In genomic region chr22:50236731-50237409, GRCh38 we compare ENCODE assay signal across 10 cellular contexts. TPM values are rescaled to one million over a fixed set of nuclear protein-coding genes. Genes with fewer than 3 reads are reported as not detected.
DNase-seq lines count a peak whose midpoint lies in the region; ATAC-seq, FAIRE-seq and TF ChIP-seq lines count a peak whose summit lies in the region.
"Had no signal": no experiment of that assay in that cellular context is flagged by ENCODE, and none has a peak within 500 bp of the region (broad histone marks: within the 10 kb centered on the region; RNA-seq: fewer than 3 reads in every experiment).

No MANE protein-coding gene starts in this region.

- no peak overlapping the region for H2AK5ac ChIP-seq in IMR-90 (ENCODE audit: low read depth, low read length)

- H4K91ac ChIP-seq in IMR-90 (ENCODE audit: insufficient read depth, low read depth, low read length) = no peak overlapping the region

- H3K9me3 ChIP-seq in IMR-90 (ENCODE audit: control insufficient read depth, insufficient read depth, low read length) = no peaks in the 10 kb centered on the region
- H3K9me3 ChIP-seq in GM12878 (replicated peaks; ENCODE audit: control insufficient read depth, insufficient read depth, low read length) = no peaks in the 10 kb centered on the region
- no peaks in the 10 kb centered on the region for H3K9me3 ChIP-seq in heart left ventricle
- H3K9me3 ChIP-seq: suprapubic skin had no signal

- peak; percentile 31 for TF ChIP-seq RAD21 in IMR-90 (IDR thresholded peaks at IDR 0.05; ENCODE audit: low read length)
- TF ChIP-seq RAD21 in GM12878 (IDR thresholded peaks at IDR 0.05; ENCODE audit: insufficient read depth, low read depth, low read length) = peak; percentile 33

- H2AK9ac ChIP-seq in IMR-90 (replicated peaks; ENCODE audit: low read depth, low read length, poor library complexity) = peak overlapping the region; percentile 65

- H3K27ac ChIP-seq in IMR-90 (ENCODE audit: insufficient read depth, low read length) = no peak overlapping the region
- H3K27ac ChIP-seq in GM12878 (ENCODE audit: control insufficient read depth, insufficient read depth) = no peak overlapping the region
- no peak overlapping the region for H3K27ac ChIP-seq in heart left ventricle
- H3K27ac ChIP-seq: suprapubic skin had no signal

- SMC1A ChIA-PET in GM12878 (lab: Charles Lee; ENCODE audit: uncharacterized antibody, unreplicated experiment) = interaction anchor here (1.1 to 1.6 kb wide), 3 partner anchors 15 to 105 kb away, joined by 3 to 5 read pairs (median 4); no protein-coding TSS in a partner anchor

- peak overlapping the region; percentile 6; the same call in 1 of the 2 replicates for H3K56ac ChIP-seq in IMR-90 (ENCODE audit: extremely low read depth, insufficient read depth, low read length)

- H3K36me3 Mint-ChIP-seq in mesothelial cell of epicardium = peaks cover 13% of the 10 kb centered on the region

- no peak overlapping the region for H3K9ac ChIP-seq in IMR-90 (ENCODE audit: low read depth, low read length)
- H3K9ac ChIP-seq in GM12878 (ENCODE audit: control insufficient read depth, insufficient read depth, low read length) = no peak overlapping the region

- H3K4me1 ChIP-seq in IMR-90 (ENCODE audit: control insufficient read depth, insufficient read depth, low read length) (no peaks in the 10 kb centered on the region), GM12878 (ENCODE audit: control insufficient read depth, insufficient read depth, low read length) (no peaks in the 10 kb centered on the region), heart left ventricle (peaks cover 0 to 15% (median 12%) of the 10 kb centered on the region in 12 donors)

- in situ Hi-C loops in IMR-90 (cut with MboI; ENCODE audit: low sequenced_read_pairs) (no loop called here), GM12878 (cut with MboI) (no loop called here)

- H3K36me3 ChIP-seq in IMR-90 (ENCODE audit: control insufficient read depth, insufficient read depth, low read length) = peaks cover 34% of the 10 kb centered on the region
- H3K36me3 ChIP-seq in GM12878 (ENCODE audit: control insufficient read depth in 2 of 2, insufficient read depth in 2 of 2, low read length in 1 of 2) = peaks cover 3 to 14% of the 10 kb centered on the region in 2 experiments; a peak in 2 of 4 replicates
- H3K36me3 ChIP-seq in heart left ventricle = peaks cover 0 to 52% (median 41%) of the 10 kb centered on the region in 9 donors

- dilution Hi-C loops in IMR-90 (cut with HindIII; ENCODE audit: low sequenced_read_pairs, unreplicated experiment) = no loop called here

- TF ChIP-seq CTCF in IMR-90 (conservative IDR thresholded peaks at IDR 0.05; ENCODE audit: low read depth, low read length) = peak; percentile 45
- TF ChIP-seq CTCF in GM12878 (IDR thresholded peaks at IDR 0.05 in 2 of 3, conservative IDR thresholded peaks at IDR 0.05 in 1 of 3; ENCODE audit: control insufficient read depth in 2 of 3, extremely low read depth in 1 of 3, insufficient read depth in 1 of 3, low read depth in 3 of 3, low read length in 3 of 3) = peak; percentile 40 to 54 (median 44)
- TF ChIP-seq CTCF in mesothelial cell of epicardium (IDR thresholded peaks at IDR 0.05; ENCODE audit: unreplicated experiment) = peak; percentile 74
- TF ChIP-seq CTCF in heart left ventricle (IDR thresholded peaks at IDR 0.05) = peak in 5 of 12 donors; percentile 16 to 20 (median 19)

- peaks cover 25% of the 10 kb centered on the region for H3K79me2 ChIP-seq in GM12878 (ENCODE audit: control insufficient read depth, insufficient read depth, low read length)

- TF ChIP-seq POLR2A in IMR-90 (IDR thresholded peaks at IDR 0.05; ENCODE audit: low read depth, low read length) (no peak), GM12878 (IDR thresholded peaks at IDR 0.05; ENCODE audit: low read depth, low read length) (no peak), heart left ventricle (IDR thresholded peaks at IDR 0.05) (no peak)

- no peak overlapping the region for H3K4me3 ChIP-seq in IMR-90 (ENCODE audit: insufficient read depth, low read depth, low read length)
- H3K4me3 ChIP-seq in GM12878 = no peak overlapping the region
- H3K4me3 ChIP-seq in heart left ventricle = no peak overlapping the region
- H3K4me3 ChIP-seq: suprapubic skin had no signal

- no peak overlapping the region for H2BK120ac ChIP-seq in IMR-90 (ENCODE audit: low read depth, low read length)

- ATAC-seq in IMR-90 (ENCODE audit: low read depth) = peak; percentile 31
- peak; percentile 72 for ATAC-seq in GM12878
- ATAC-seq in GM18868 (IDR thresholded peaks at IDR 0.05; ENCODE audit: unreplicated experiment) = no peak
- ATAC-seq in heart left ventricle = no peak
- no peak for ATAC-seq in GM21526 (IDR thresholded peaks at IDR 0.05; ENCODE audit: low FRiP score, unreplicated experiment)

- H4K8ac ChIP-seq in IMR-90 (ENCODE audit: low read depth in 2 of 2, low read length in 2 of 2) = no peak overlapping the region

- H3K9me3 Mint-ChIP-seq in mesothelial cell of epicardium = no peaks in the 10 kb centered on the region

- POLR2A ChIA-PET in IMR-90 (lab: Charles Lee; ENCODE audit: unreplicated experiment) = no interaction called here
- POLR2A ChIA-PET in GM12878 (lab: Charles Lee) = interaction anchor here (0.5 kb wide), 1 partner anchor 100 kb away, joined by 3 read pairs; no protein-coding TSS in a partner anchor

- no peak overlapping the region for H2BK15ac ChIP-seq in IMR-90 (ENCODE audit: low read depth, low read length)

- H4K20me1 ChIP-seq in IMR-90 (ENCODE audit: insufficient read depth, low read length) (peaks cover 57% of the 10 kb centered on the region), GM12878 (ENCODE audit: control insufficient read depth, insufficient read depth) (no peaks in the 10 kb centered on the region)

- H2BK20ac ChIP-seq in IMR-90 (ENCODE audit: low read depth, low read length) = no peak overlapping the region

- H2AFZ ChIP-seq in IMR-90 (replicated peaks; ENCODE audit: low read length, poor library complexity) = peak overlapping the region; percentile 2
- H2AFZ ChIP-seq in GM12878 (ENCODE audit: control insufficient read depth, low read depth, low read length) = no peak overlapping the region

- no peak overlapping the region for H3K27ac Mint-ChIP-seq in mesothelial cell of epicardium

- H2BK5ac ChIP-seq in IMR-90 (ENCODE audit: low read depth, low read length, poor library complexity, severe bottlenecking) = no peak overlapping the region

- H3K18ac ChIP-seq in IMR-90 (ENCODE audit: low read depth, low read length) = no peak overlapping the region

- peaks cover 14% of the 10 kb centered on the region for H3K9me1 ChIP-seq in IMR-90 (ENCODE audit: insufficient read depth, low read length)

- H3K23ac ChIP-seq in IMR-90 (ENCODE audit: low read depth, low read length) = no peak overlapping the region

- FAIRE-seq in GM12878 (lab: Jason Lieb, UNC) = no peak

- no peak overlapping the region for H3K4ac ChIP-seq in IMR-90 (ENCODE audit: low read depth, low read length)

- H3K27me3 Mint-ChIP-seq in mesothelial cell of epicardium (ENCODE audit: low read depth) = no peaks in the 10 kb centered on the region

- no peak overlapping the region for H4K5ac ChIP-seq in IMR-90 (ENCODE audit: low read depth, low read length)

- RAD21 ChIA-PET in GM12878 (lab: Charles Lee; ENCODE audit: unreplicated experiment) = interaction anchor here (0.6 kb wide), 1 partner anchor 306 kb away, joined by 3 read pairs; no protein-coding TSS in a partner anchor

- peaks cover 19 to 67% of the 10 kb centered on the region in 2 experiments for H3K79me1 ChIP-seq in IMR-90 (ENCODE audit: low read depth in 1 of 2, low read length in 2 of 2)

- no peak overlapping the region for H3K14ac ChIP-seq in IMR-90 (replicated peaks; ENCODE audit: low read depth, low read length)

- intact Hi-C loops in IMR-90 (cut with micrococcal nuclease) (no loop called here), GM12878 (cut with micrococcal nuclease; ENCODE audit: unreplicated experiment) (no loop called here), heart left ventricle (cut with DNase I) (no loop called here)

- no peak overlapping the region for H3K4me3 Mint-ChIP-seq in mesothelial cell of epicardium

- peak; percentile 38 for DNase-seq in DMS53 (lab: John Stamatoyannopoulos, UW)
- no peak for DNase-seq in DMS53 treated with DMSO at 0.1 percent for 48 hours (lab: John Stamatoyannopoulos, UW; ENCODE audit: unreplicated experiment)
- peak; percentile 17 for DNase-seq in IMR-90
- no peak for DNase-seq in GM12878 (ENCODE audit: low read depth, low spot score)
- no peak for DNase-seq in mesothelial cell of epicardium (ENCODE audit: low spot score in 2 of 2, unreplicated experiment in 2 of 2)
- DNase-seq in heart left ventricle = no peak
- DNase-seq: occipital lobe had no signal

- H3K27me3 ChIP-seq in IMR-90 (ENCODE audit: control insufficient read depth, insufficient read depth, low read length) (no peaks in the 10 kb centered on the region), GM12878 (replicated peaks in 1 of 2; ENCODE audit: control insufficient read depth in 2 of 2, insufficient read depth in 2 of 2, low read length in 1 of 2) (no peaks in the 10 kb centered on the region), heart left ventricle (no peaks in the 10 kb centered on the region)
- H3K27me3 ChIP-seq: suprapubic skin had no signal

- H3K4me2 ChIP-seq in IMR-90 (ENCODE audit: low read depth, low read length) (no peak overlapping the region), GM12878 (ENCODE audit: control insufficient read depth, insufficient read depth) (no peak overlapping the region)

- CTCF ChIA-PET in IMR-90 (lab: Yijun Ruan, JAX) (interaction anchor here (1.3 kb wide), 1 partner anchor 105 kb away, joined by 3 read pairs; no protein-coding TSS in a partner anchor), GM12878 (lab: Yijun Ruan, JAX) (interaction anchor here (0.7 to 2.0 kb wide), 6 partner anchors 9 to 469 kb away, joined by 3 to 8 read pairs (median 4); no protein-coding TSS in a partner anchor)

- 72% methylated on average over 5 of the region's 11 CpGs; no CpG with 5 or more reads in 1 of the 2 experiments for WGBS in IMR-90 (ENCODE audit: extremely low coverage in 2 of 2, insufficient read length in 1 of 2), 2 experiments
- 69% methylated on average over 11 of the region's 11 CpGs for WGBS in GM12878 (ENCODE audit: insufficient coverage, insufficient replicate concordance, low lambda C conversion rate, missing lambda C conversion rate)
- 69 to 82% (median 76%) methylated on average over 6 to 11 of the region's 11 CpGs for WGBS in heart left ventricle, 4 donors

- no peak for TF ChIP-seq EP300 in GM12878 (IDR thresholded peaks at IDR 0.05; ENCODE audit: borderline replicate concordance in 1 of 2, control insufficient read depth in 1 of 2, low read depth in 2 of 2, low read length in 2 of 2)

- BruUV-seq in IMR-90 (replicated peaks; lab: Mats Ljungman, UMichigan) = no TSS peak
- no TSS peak for BruUV-seq in GM12878 (replicated peaks; lab: Mats Ljungman, UMichigan)

- H3K4me1 Mint-ChIP-seq in mesothelial cell of epicardium = peaks cover 9% of the 10 kb centered on the region

RNA-seq across cellular contexts. Expression of gene TUBGCP6, which starts 8.0 kb away (rescaled TPM):
- total RNA-seq in IMR-90 (2012; rRNA removed) (10.0 and 10.8 TPM in 2 replicates), GM12878 (2014; rRNA removed) (29.8 and 31.1 TPM in 2 replicates), GM12878 (2014; rRNA removed; fragmentation: Illumina TruSeq; extraction: Trizol) (9.7 and 10.4 TPM in 2 replicates), GM12878 (2021) (33.3 and 41.4 TPM in 2 replicates), mesothelial cell of epicardium (64.1 to 65.9 TPM (median 65.3 TPM) in 3 replicates), heart left ventricle (10 to 100 TPM; 14.1 to 28.8 (median 18.1) TPM)
- polyA plus RNA-seq in IMR-90 (2012; rRNA removed) (28.6 and 30.9 TPM in 2 replicates), GM12878 (2011; rRNA removed) (7.7 and 16.1 TPM in 2 replicates), GM12878 (2014; fragmentation: Illumina TruSeq; extraction: Trizol) (5.7 and 9.6 TPM in 2 replicates), GM12878 (2014; fragmentation: Nextera tagmentation; extraction: Ambion mirVana) (1 to 10 TPM in 1 of 2 experiments, under 1 TPM in 1; 0.74 to 2.0 TPM), GM12878 (2014; rRNA removed) (35.5 and 42.2 TPM in 2 replicates), GM12878 (2016; fragmentation: Nextera tagmentation; extraction: Ambion mirVana) (10 to 100 TPM; 22.8 to 23.0 TPM), heart left ventricle (10 to 100 TPM; 11.6 to 17.7 TPM)
- 7.5 and 13.6 TPM in 2 replicates for polyA plus RNA-seq in IMR-90 (2012; cell fraction: cytosol; rRNA removed)
- 185 and 466 TPM in 2 replicates for polyA plus RNA-seq in IMR-90 (2012; cell fraction: nucleus; rRNA removed; ENCODE audit: low replicate concordance)
- total RNA-seq in GM12878 (2013; cell fraction: nucleolus; rRNA removed) = 117 and 138 TPM in 2 replicates
- polyA plus RNA-seq in GM12878 (2011; ENCODE audit: low read depth) = 14.9 TPM
- 16.2 and 26.4 TPM in 2 replicates for polyA plus RNA-seq in GM12878 (2011; cell fraction: cytosol; rRNA removed)
- polyA plus RNA-seq in GM12878 (2011; cell fraction: nucleus; rRNA removed) = 370 and 394 TPM in 2 replicates
- 31.4 and 32.3 TPM in 2 replicates for polyA plus RNA-seq in GM12878 (2012)
- 13.4 and 15.0 TPM in 2 replicates for polyA minus RNA-seq in GM12878 (2011; rRNA and poly(A)+ RNA removed)
- polyA minus RNA-seq in GM12878 (2011; cell fraction: cytosol; rRNA and poly(A)+ RNA removed) = 10.2 and 10.4 TPM in 2 replicates
- 32.4 and 44.1 TPM in 2 replicates for polyA minus RNA-seq in GM12878 (2011; cell fraction: nucleus; rRNA and poly(A)+ RNA removed)

RNA-seq across cellular contexts. Expression of gene HDAC10, which starts 14.2 kb away (rescaled TPM):
- total RNA-seq in IMR-90 (2012; rRNA removed) (3.6 and 3.9 TPM in 2 replicates), GM12878 (2014; rRNA removed) (13.8 and 20.5 TPM in 2 replicates), GM12878 (2014; rRNA removed; fragmentation: Illumina TruSeq; extraction: Trizol) (3.9 and 5.1 TPM in 2 replicates), GM12878 (2021) (42.4 and 48.6 TPM in 2 replicates), mesothelial cell of epicardium (77.6 to 81.3 TPM (median 79.5 TPM) in 3 replicates), heart left ventricle (10 to 100 TPM in 6 of 9 donors, 1 to 10 TPM in 3; 6.8 to 22.4 (median 10.9) TPM)
- polyA plus RNA-seq in IMR-90 (2012; rRNA removed) (35.2 and 35.7 TPM in 2 replicates), GM12878 (2011; rRNA removed) (4.4 and 7.9 TPM in 2 replicates), GM12878 (2014; fragmentation: Illumina TruSeq; extraction: Trizol) (1.2 and 4.3 TPM in 2 replicates), GM12878 (2014; fragmentation: Nextera tagmentation; extraction: Ambion mirVana) (under 1 TPM; 0.26 to 0.51 TPM), GM12878 (2014; rRNA removed) (42.3 and 51.7 TPM in 2 replicates), GM12878 (2016; fragmentation: Nextera tagmentation; extraction: Ambion mirVana) (1 to 10 TPM; 4.5 to 5.0 TPM), heart left ventricle (1 to 10 TPM; 6.2 to 10.0 TPM)
- polyA plus RNA-seq in IMR-90 (2012; cell fraction: cytosol; rRNA removed) = 18.7 and 22.6 TPM in 2 replicates
- 264 and 926 TPM in 2 replicates for polyA plus RNA-seq in IMR-90 (2012; cell fraction: nucleus; rRNA removed; ENCODE audit: low replicate concordance)
- total RNA-seq in GM12878 (2013; cell fraction: nucleolus; rRNA removed) = 111 and 138 TPM in 2 replicates
- 19.5 TPM for polyA plus RNA-seq in GM12878 (2011; ENCODE audit: low read depth)
- 6.1 and 11.1 TPM in 2 replicates for polyA plus RNA-seq in GM12878 (2011; cell fraction: cytosol; rRNA removed)
- 298 and 323 TPM in 2 replicates for polyA plus RNA-seq in GM12878 (2011; cell fraction: nucleus; rRNA removed)
- 62.3 and 69.8 TPM in 2 replicates for polyA plus RNA-seq in GM12878 (2012)
- polyA minus RNA-seq in GM12878 (2011; rRNA and poly(A)+ RNA removed) = 9.3 and 15.4 TPM in 2 replicates
- 11.4 and 11.5 TPM in 2 replicates for polyA minus RNA-seq in GM12878 (2011; cell fraction: cytosol; rRNA and poly(A)+ RNA removed)
- polyA minus RNA-seq in GM12878 (2011; cell fraction: nucleus; rRNA and poly(A)+ RNA removed) = 51.5 and 73.5 TPM in 2 replicates

RNA-seq across cellular contexts. Expression of gene MAPK12, which starts 24.6 kb away (rescaled TPM):
- total RNA-seq in IMR-90 (2012; rRNA removed) (35.6 and 41.0 TPM in 2 replicates), GM12878 (2014; rRNA removed) (22.8 and 23.0 TPM in 2 replicates), GM12878 (2014; rRNA removed; fragmentation: Illumina TruSeq; extraction: Trizol) (14.5 and 16.5 TPM in 2 replicates), GM12878 (2021) (34.0 and 38.9 TPM in 2 replicates), mesothelial cell of epicardium (55.6 to 63.3 TPM (median 57.2 TPM) in 3 replicates), heart left ventricle (10 to 100 TPM; 12.2 to 18.0 (median 15.5) TPM)
- polyA plus RNA-seq in IMR-90 (2012; rRNA removed) (56.3 and 59.9 TPM in 2 replicates), GM12878 (2011; rRNA removed) (7.5 and 16.1 TPM in 2 replicates), GM12878 (2014; fragmentation: Illumina TruSeq; extraction: Trizol) (3.6 and 16.1 TPM in 2 replicates), GM12878 (2014; fragmentation: Nextera tagmentation; extraction: Ambion mirVana) (1 to 10 TPM; 1.1 to 3.8 TPM), GM12878 (2014; rRNA removed) (32.0 and 33.2 TPM in 2 replicates), GM12878 (2016; fragmentation: Nextera tagmentation; extraction: Ambion mirVana) (10 to 100 TPM in 1 of 2 experiments, 1 to 10 TPM in 1; 9.5 to 17.1 TPM), heart left ventricle (10 to 100 TPM; 11.6 to 17.9 TPM)
- 42.8 and 49.5 TPM in 2 replicates for polyA plus RNA-seq in IMR-90 (2012; cell fraction: cytosol; rRNA removed)
- 269 and 452 TPM in 2 replicates for polyA plus RNA-seq in IMR-90 (2012; cell fraction: nucleus; rRNA removed; ENCODE audit: low replicate concordance)
- total RNA-seq in GM12878 (2013; cell fraction: nucleolus; rRNA removed) = 54.9 and 65.7 TPM in 2 replicates
- 6.8 TPM for polyA plus RNA-seq in GM12878 (2011; ENCODE audit: low read depth)
- 22.6 and 27.5 TPM in 2 replicates for polyA plus RNA-seq in GM12878 (2011; cell fraction: cytosol; rRNA removed)
- polyA plus RNA-seq in GM12878 (2011; cell fraction: nucleus; rRNA removed) = 130 and 145 TPM in 2 replicates
- polyA plus RNA-seq in GM12878 (2012) = 15.0 and 21.3 TPM in 2 replicates
- 12.6 and 18.3 TPM in 2 replicates for polyA minus RNA-seq in GM12878 (2011; rRNA and poly(A)+ RNA removed)
- polyA minus RNA-seq in GM12878 (2011; cell fraction: cytosol; rRNA and poly(A)+ RNA removed) = 7.8 and 10.4 TPM in 2 replicates
- 25.1 and 35.3 TPM in 2 replicates for polyA minus RNA-seq in GM12878 (2011; cell fraction: nucleus; rRNA and poly(A)+ RNA removed)

RNA-seq across cellular contexts. Expression of gene MAPK11, which starts 33.3 kb away (rescaled TPM):
- total RNA-seq in IMR-90 (2012; rRNA removed) = 7.5 and 8.1 TPM in 2 replicates
- 14.4 and 16.6 TPM in 2 replicates for polyA plus RNA-seq in IMR-90 (2012; rRNA removed)
- 11.1 and 14.2 TPM in 2 replicates for polyA plus RNA-seq in IMR-90 (2012; cell fraction: cytosol; rRNA removed)
- 42.0 and 90.5 TPM in 2 replicates for polyA plus RNA-seq in IMR-90 (2012; cell fraction: nucleus; rRNA removed; ENCODE audit: low replicate concordance)
- 5.1 and 5.8 TPM in 2 replicates for total RNA-seq in GM12878 (2013; cell fraction: nucleolus; rRNA removed)
- total RNA-seq in GM12878 (2014; rRNA removed) = 9.4 and 10.0 TPM in 2 replicates
- total RNA-seq in GM12878 (2014; rRNA removed; fragmentation: Illumina TruSeq; extraction: Trizol) = 3.8 and 4.0 TPM in 2 replicates
- 10.8 and 12.8 TPM in 2 replicates for total RNA-seq in GM12878 (2021)
- polyA plus RNA-seq in GM12878 (2011; ENCODE audit: low read depth) = 2.6 TPM
- 2.5 and 6.2 TPM in 2 replicates for polyA plus RNA-seq in GM12878 (2011; rRNA removed)
- 5.7 and 9.1 TPM in 2 replicates for polyA plus RNA-seq in GM12878 (2011; cell fraction: cytosol; rRNA removed)
- 33.9 and 40.9 TPM in 2 replicates for polyA plus RNA-seq in GM12878 (2011; cell fraction: nucleus; rRNA removed)
- polyA plus RNA-seq in GM12878 (2012) = 6.6 and 7.4 TPM in 2 replicates
- polyA plus RNA-seq in GM12878 (2014; fragmentation: Illumina TruSeq; extraction: Trizol) = 1.4 and 3.7 TPM in 2 replicates
- polyA plus RNA-seq in GM12878 (2014; fragmentation: Nextera tagmentation; extraction: Ambion mirVana) = under 1 TPM; 0.05 to 0.16 TPM
- polyA plus RNA-seq in GM12878 (2014; rRNA removed) = 11.6 and 14.0 TPM in 2 replicates
- polyA plus RNA-seq in GM12878 (2016; fragmentation: Nextera tagmentation; extraction: Ambion mirVana) = under 1 TPM; 0.44 to 0.58 TPM
- 3.4 and 6.0 TPM in 2 replicates for polyA minus RNA-seq in GM12878 (2011; rRNA and poly(A)+ RNA removed)
- 2.1 and 3.0 TPM in 2 replicates for polyA minus RNA-seq in GM12878 (2011; cell fraction: cytosol; rRNA and poly(A)+ RNA removed)
- polyA minus RNA-seq in GM12878 (2011; cell fraction: nucleus; rRNA and poly(A)+ RNA removed) = 2.9 and 3.2 TPM in 2 replicates
- 5.9 to 8.4 TPM (median 8.3 TPM) in 3 replicates for total RNA-seq in mesothelial cell of epicardium
- 10 to 100 TPM in 1 of 9 donors, 1 to 10 TPM in 8; 5.0 to 12.1 (median 7.0) TPM for total RNA-seq in heart left ventricle
- 1 to 10 TPM; 7.8 to 9.9 TPM for polyA plus RNA-seq in heart left ventricle

RNA-seq across cellular contexts. Expression of gene SELENOO, which starts 36.1 kb away (rescaled TPM):
- total RNA-seq in IMR-90 (2012; rRNA removed) (10.3 and 10.4 TPM in 2 replicates), GM12878 (2014; rRNA removed) (19.8 and 23.3 TPM in 2 replicates), GM12878 (2014; rRNA removed; fragmentation: Illumina TruSeq; extraction: Trizol) (4.1 and 4.3 TPM in 2 replicates), GM12878 (2021) (18.1 and 21.7 TPM in 2 replicates), mesothelial cell of epicardium (25.5 to 28.3 TPM (median 26.9 TPM) in 3 replicates), heart left ventricle (10 to 100 TPM; 10.4 to 23.8 (median 12.8) TPM)
- polyA plus RNA-seq in IMR-90 (2012; rRNA removed) (21.4 and 22.9 TPM in 2 replicates), GM12878 (2011; rRNA removed) (3.2 and 7.6 TPM in 2 replicates), GM12878 (2014; fragmentation: Illumina TruSeq; extraction: Trizol) (0.16 and 2.4 TPM in 2 replicates), GM12878 (2014; fragmentation: Nextera tagmentation; extraction: Ambion mirVana) (1 to 10 TPM in 1 of 2 experiments, under 1 TPM in 1; 0.42 to 1.4 TPM), GM12878 (2014; rRNA removed) (20.3 and 28.2 TPM in 2 replicates), GM12878 (2016; fragmentation: Nextera tagmentation; extraction: Ambion mirVana) (1 to 10 TPM; 2.1 to 2.3 TPM), heart left ventricle (10 to 100 TPM; 16.0 to 20.4 TPM)
- polyA plus RNA-seq in IMR-90 (2012; cell fraction: cytosol; rRNA removed) = 16.7 and 25.0 TPM in 2 replicates
- polyA plus RNA-seq in IMR-90 (2012; cell fraction: nucleus; rRNA removed; ENCODE audit: low replicate concordance) = 94.1 and 274 TPM in 2 replicates
- 8.6 and 12.9 TPM in 2 replicates for total RNA-seq in GM12878 (2013; cell fraction: nucleolus; rRNA removed)
- 4.5 TPM for polyA plus RNA-seq in GM12878 (2011; ENCODE audit: low read depth)
- polyA plus RNA-seq in GM12878 (2011; cell fraction: cytosol; rRNA removed) = 13.6 and 22.1 TPM in 2 replicates
- polyA plus RNA-seq in GM12878 (2011; cell fraction: nucleus; rRNA removed) = 54.5 and 73.7 TPM in 2 replicates
- 15.2 and 16.0 TPM in 2 replicates for polyA plus RNA-seq in GM12878 (2012)
- polyA minus RNA-seq in GM12878 (2011; rRNA and poly(A)+ RNA removed) = 5.2 and 11.2 TPM in 2 replicates
- polyA minus RNA-seq in GM12878 (2011; cell fraction: cytosol; rRNA and poly(A)+ RNA removed) = 3.5 and 3.7 TPM in 2 replicates
- polyA minus RNA-seq in GM12878 (2011; cell fraction: nucleus; rRNA and poly(A)+ RNA removed) = 5.3 and 7.7 TPM in 2 replicates

Comparison
In these comparisons a context has a peak if more than half of its experiments do, and no peak if none do; other contexts are left out.
1. DNase-seq: peak in DMS53 (single experiment) and IMR-90 (single experiment); none in DMS53 treated with DMSO at 0.1 percent for 48 hours (single experiment), GM12878 (single experiment), mesothelial cell of epicardium (0 of 2) and heart left ventricle (0 of 5).
2. ATAC-seq: peak in IMR-90 (single experiment) and GM12878 (single experiment); none in GM18868 (single experiment), heart left ventricle (0 of 4) and GM21526 (single experiment).